In genomic region chr12:74499192-74499591, GRCh38 we compare ENCODE assay signal across 20 cellular contexts. TPM values are rescaled to one million over a fixed set of nuclear protein-coding genes. Genes with fewer than 3 reads are reported as not detected.
DNase-seq lines count a peak whose midpoint lies in the region; ATAC-seq and TF ChIP-seq lines count a peak whose summit lies in the region.
"Had no signal": no experiment of that assay in that cellular context is flagged by ENCODE, and none has a peak within 500 bp of the region (broad histone marks: within the 10 kb centered on the region; RNA-seq: fewer than 3 reads in every experiment).

No MANE protein-coding gene starts in this region.

- no peaks in the 10 kb centered on the region for H3K27me3 ChIP-seq in DND-41 (ENCODE audit: insufficient read depth, low read length, poor library complexity)
- H3K27me3 ChIP-seq in MM.1S (replicated peaks; ENCODE audit: insufficient read depth, low read length), result no peaks in the 10 kb centered on the region

- ATAC-seq in DND-41 (ENCODE audit: insufficient read depth, low read depth) (peak; percentile 100), HG02798 (IDR thresholded peaks at IDR 0.05; ENCODE audit: poor library complexity, unreplicated experiment) (no peak), HG03439 (IDR thresholded peaks at IDR 0.05; ENCODE audit: unreplicated experiment) (no peak)
- ATAC-seq: A549 had no signal

- H3K36me3 ChIP-seq in DND-41 (ENCODE audit: insufficient read depth, low read length) (no peaks in the 10 kb centered on the region), MM.1S (replicated peaks; ENCODE audit: insufficient read depth, low read length) (no peaks in the 10 kb centered on the region)
- H3K36me3 ChIP-seq: HAP-1 had no signal

- H3K4me2 ChIP-seq in DND-41 (ENCODE audit: insufficient read depth, low read length) (peak overlapping the region; percentile 47; the same call in 1 of the 2 replicates), MM.1S (ENCODE audit: low read depth, low read length) (peak overlapping the region; percentile 4; the same call in 1 of the 2 replicates)
- H3K4me2 ChIP-seq: A549 had no signal

- H3K4me1 ChIP-seq in DND-41 (ENCODE audit: insufficient read depth, low read length) (peaks cover 38% of the 10 kb centered on the region), MM.1S (ENCODE audit: low read length) (peaks cover 8% of the 10 kb centered on the region; the same call in 1 of the 2 replicates)
- H3K4me1 ChIP-seq: A549, HAP-1 had no signal

- H3K27ac Mint-ChIP-seq in immature natural killer cell, result peak overlapping the region in 2 of 6 donors; percentile 22 to 57
- H3K27ac Mint-ChIP-seq: CD4-positive, alpha-beta memory T cell; HFFc6 had no signal

- H4K20me1 ChIP-seq in DND-41 (ENCODE audit: insufficient read depth, low read length), result no peaks in the 10 kb centered on the region
- no peaks in the 10 kb centered on the region for H4K20me1 ChIP-seq in MM.1S (ENCODE audit: insufficient read depth, low read length)

- H2AFZ ChIP-seq in DND-41 (ENCODE audit: low read depth, low read length), result no peak overlapping the region
- H2AFZ ChIP-seq in MM.1S (ENCODE audit: low read length), result no peak overlapping the region

- H3K9me3 Mint-ChIP-seq in immature natural killer cell, result peaks cover 0 to 5% (median 0%) of the 10 kb centered on the region in 6 donors

- H3K4me3 ChIP-seq in DND-41 (ENCODE audit: low read depth in 1 of 2, low read length in 2 of 2) (no peak overlapping the region), MM.1S (ENCODE audit: low read length) (no peak overlapping the region)
- H3K4me3 ChIP-seq in Jurkat, Clone E6-1 (ENCODE audit: low read length), result no peak overlapping the region
- H3K4me3 ChIP-seq: A549, HAP-1 had no signal

- DNase-seq in DND-41 (peak; percentile 63), MM.1S (peak; percentile 42), immature natural killer cell (no peak), hepatic stellate cell (ENCODE audit: low spot score) (no peak)
- peak; percentile 40 for DNase-seq in Jurkat, Clone E6-1 (ENCODE audit: low read depth, low spot score)
- DNase-seq: 8988T; ACHN; AML-193; C1 segment of cervical spinal cord; Calu3; CD4-positive, alpha-beta memory T cell; COR-L47; DMS53; DMS79 treated with DMSO at 0.1 percent for 48 hours; GOT3; HFFc6 had no signal

- no peaks in the 10 kb centered on the region for H3F3A ChIP-seq in MM.1S (ENCODE audit: insufficient read depth, low read length)

- peak overlapping the region; percentile 15; the same call in 1 of the 2 replicates for H3K9ac ChIP-seq in DND-41 (ENCODE audit: low read depth, low read length)
- no peak overlapping the region for H3K9ac ChIP-seq in MM.1S (ENCODE audit: low read length)

- H3K27ac ChIP-seq in DND-41 (ENCODE audit: low read length), result peak overlapping the region; percentile 76; the same call in 1 of the 2 replicates
- H3K27ac ChIP-seq in MM.1S (ENCODE audit: low read length), result no peak overlapping the region
- H3K27ac ChIP-seq: A549 had no signal

- no peaks in the 10 kb centered on the region for H3K27me3 Mint-ChIP-seq in immature natural killer cell (ENCODE audit: low read depth in 3 of 3)
- H3K27me3 Mint-ChIP-seq: CD4-positive, alpha-beta memory T cell had no signal

- peak overlapping the region in 4 of 5 donors; percentile 20 to 60 (median 54) for H3K4me3 Mint-ChIP-seq in immature natural killer cell
- H3K4me3 Mint-ChIP-seq: CD4-positive, alpha-beta memory T cell; HFFc6 had no signal

- H3K79me2 ChIP-seq in DND-41 (ENCODE audit: insufficient read depth, low read length) (no peaks in the 10 kb centered on the region), MM.1S (ENCODE audit: low read length) (no peaks in the 10 kb centered on the region)

- no peak for TF ChIP-seq CTCF in DND-41 (IDR thresholded peaks at IDR 0.05; ENCODE audit: borderline replicate concordance, extremely low read depth, low read length, poor library complexity, severe bottlenecking)
- TF ChIP-seq CTCF in MM.1S (IDR thresholded peaks at IDR 0.05; ENCODE audit: low read length), result no peak

- no peaks in the 10 kb centered on the region for H3K36me3 Mint-ChIP-seq in immature natural killer cell
- H3K36me3 Mint-ChIP-seq: CD4-positive, alpha-beta memory T cell had no signal

- no peaks in the 10 kb centered on the region for H3K9me2 ChIP-seq in MM.1S (replicated peaks; ENCODE audit: insufficient read depth, low read length)

- peaks cover 31 to 36% of the 10 kb centered on the region in 2 donors for H3K4me1 Mint-ChIP-seq in immature natural killer cell
- H3K4me1 Mint-ChIP-seq: CD4-positive, alpha-beta memory T cell had no signal

- H3K9me3 ChIP-seq in DND-41 (ENCODE audit: insufficient read depth, low read length, severe bottlenecking) (no peaks in the 10 kb centered on the region), MM.1S (replicated peaks; ENCODE audit: insufficient read depth, low read length) (no peaks in the 10 kb centered on the region)
- H3K9me3 ChIP-seq: A549, HAP-1 had no signal

RNA-seq across cellular contexts. Expression of gene ATXN7L3B, which starts 38.4 kb away (rescaled TPM):
- 20.5 TPM for polyA plus RNA-seq in Jurkat, Clone E6-1 (2012; ENCODE audit: insufficient read depth, insufficient read length)
- 10 to 100 TPM; 23.4 to 29.7 (median 27.1) TPM for polyA plus RNA-seq in immature natural killer cell

Comparison
In these comparisons a context has a peak if more than half of its experiments do, and no peak if none do; other contexts are left out.
1. DNase-seq: peak in DND-41 (single experiment), Jurkat, Clone E6-1 (single experiment) and MM.1S (single experiment); none in immature natural killer cell (0 of 3) and hepatic stellate cell (single experiment).